In genomic region chr10:34933676-34934075, GRCh38 we compare ENCODE assay signal across 19 cellular contexts.
DNase-seq lines count a peak whose midpoint lies in the region; ATAC-seq and TF ChIP-seq lines count a peak whose summit lies in the region.
"Had no signal": no experiment of that assay in that cellular context is flagged by ENCODE, and none has a peak within 500 bp of the region (broad histone marks: within the 10 kb centered on the region; RNA-seq: fewer than 3 reads in every experiment).

No MANE protein-coding gene starts in this region.

- H3K4me3 ChIP-seq in choroid plexus epithelial cell (ENCODE audit: low read depth, low read length), result peak overlapping the region; percentile 5
- no peak overlapping the region for H3K4me3 ChIP-seq in sigmoid colon
- H3K4me3 ChIP-seq: colonic mucosa, K562, PC-9 had no signal

- WGBS in sigmoid colon, 2 donors, result 76 to 86% methylated on average over 9 of the region's 9 CpGs

- TF ChIP-seq CTCF in choroid plexus epithelial cell (conservative IDR thresholded peaks at IDR 0.05; ENCODE audit: low read depth, low read length) (no peak), sigmoid colon (IDR thresholded peaks at IDR 0.05) (no peak)

- intact Hi-C loops in sigmoid colon (cut with DNase I), result no loop called here

- H3K27ac ChIP-seq in sigmoid colon, result peak overlapping the region; percentile 51 to 71 (median 54)
- H3K27ac ChIP-seq: colonic mucosa, PC-9 had no signal

- no peaks in the 10 kb centered on the region for H3K9me3 ChIP-seq in sigmoid colon
- H3K9me3 ChIP-seq: Caco-2, colonic mucosa had no signal

- H3K27me3 ChIP-seq in sigmoid colon, result no peaks in the 10 kb centered on the region
- H3K27me3 ChIP-seq: colonic mucosa had no signal

- no peak for ATAC-seq in HG03457 (IDR thresholded peaks at IDR 0.05; ENCODE audit: unreplicated experiment)
- ATAC-seq: activated naive CD4-positive, alpha-beta T cell treated with anti-CD3 and anti-CD28 coated beads, Interleukin-2, amount 50 U/mL, for 72 hours; esophagus mucosa; K562 had no signal

- H3K36me3 ChIP-seq in sigmoid colon, result no peaks in the 10 kb centered on the region
- H3K36me3 ChIP-seq: colonic mucosa had no signal

- TF ChIP-seq EP300 in sigmoid colon (IDR thresholded peaks at IDR 0.05), result peak in 1 of 4 donors; percentile 35

- DNase-seq in EH (ENCODE audit: low read depth), result peak; percentile 20
- peak; percentile 91 for DNase-seq in choroid plexus epithelial cell (ENCODE audit: low read depth)
- DNase-seq in islet precursor cell, result peak; percentile 74
- DNase-seq in sigmoid colon, result peak; percentile 87
- DNase-seq in germinal center (ENCODE audit: low spot score), result no peak
- DNase-seq in cerebellar nuclear complex (lab: John Stamatoyannopoulos, UW), result no peak
- no peak for DNase-seq in cortex of kidney (lab: John Stamatoyannopoulos, UW)
- DNase-seq: activated CD4-positive, CD25-positive, alpha-beta regulatory T cell; activated CD8-positive, alpha-beta memory T cell treated with anti-CD3 and anti-CD28 coated beads, Interleukin-2, amount 50 U/mL, for 4 hours; colonic mucosa; GOT3; NCI-H1436; NCI-H510A treated with DMSO at 0.1 percent for 48 hours; PC-9 had no signal

- TF ChIP-seq POLR2A in sigmoid colon (IDR thresholded peaks at IDR 0.05), result no peak

- H3K4me1 ChIP-seq in sigmoid colon, result peaks cover 0 to 19% (median 14%) of the 10 kb centered on the region in 4 donors
- H3K4me1 ChIP-seq: Caco-2, colonic mucosa had no signal

Comparison
In these comparisons a context has a peak if more than half of its experiments do, and no peak if none do; other contexts are left out.
1. DNase-seq: peak in EH (single experiment), choroid plexus epithelial cell (single experiment), islet precursor cell (single experiment) and sigmoid colon (single experiment); none in germinal center (single experiment), cerebellar nuclear complex (0 of 2) and cortex of kidney (single experiment).